In the genomic region with DNA sequence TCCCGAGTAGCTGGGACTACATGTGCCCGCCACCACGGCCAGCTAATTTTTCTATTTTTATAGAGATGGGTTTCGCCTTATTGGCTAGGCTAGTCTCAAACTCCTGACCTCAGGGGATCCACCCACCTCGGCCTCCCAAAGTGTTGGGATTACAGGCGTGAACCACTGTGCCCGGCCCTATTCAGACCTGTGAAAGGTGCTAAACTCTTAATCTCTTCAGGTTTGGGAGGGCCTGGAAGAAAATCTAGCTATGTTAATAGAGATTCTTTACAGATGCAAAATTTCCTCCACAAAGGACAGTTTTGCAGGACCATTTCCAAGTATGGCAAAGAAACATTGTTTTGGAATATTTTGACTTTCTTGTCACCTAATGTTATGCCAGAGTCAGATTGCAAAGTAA, we compare ENCODE assay signal across 23 cellular contexts. TPM values are rescaled to one million over a fixed set of nuclear protein-coding genes. Genes with fewer than 3 reads are reported as not detected.
"Had no signal": no experiment of that assay in that cellular context is flagged by ENCODE, and none has a peak within 500 bp of the region (broad histone marks: within the 10 kb centered on the region; RNA-seq: fewer than 3 reads in every experiment).

No MANE protein-coding gene starts in this region.

- H3K9me3 Mint-ChIP-seq: IgD-negative memory B cell had no signal

- H3K9me3 ChIP-seq: SJSA1 had no signal

- H3K27me3 ChIP-seq: SJSA1 had no signal

- DNase-seq: Kasumi-1, MM.1S, NCI-H1092 treated with DMSO at 0.1 percent for 48 hours, NCI-H1436, NCI-H187, NCI-H2029, NCI-H2081 treated with DMSO at 0.1 percent for 48 hours, NCI-H2171, NCI-H226, NCI-H446, NCI-H510A, NCI-H524 treated with DMSO at 0.1 percent for 48 hours, NCI-H69, NCI-H774, Right ventricle myocardium superior, RPMI8226, SIG-M5 had no signal

- ATAC-seq: K562 had no signal

- H3K36me3 ChIP-seq: SJSA1 had no signal

- H3K27ac ChIP-seq: KMS-11, SJSA1, SK-N-MC had no signal

- H3K27me3 Mint-ChIP-seq: IgD-negative memory B cell had no signal

- H3K4me3 ChIP-seq: K562, SJSA1, SK-N-MC had no signal

RNA-seq across cellular contexts. Expression of gene ESRP2, which starts 6.2 kb away (rescaled TPM):
- total RNA-seq: M059J had no signal
